8 cellular contexts compared by ENCODE assay signal in genomic region chr14:76762617-76763361, GRCh38. TPM values are rescaled to one million over a fixed set of nuclear protein-coding genes. Genes with fewer than 3 reads are reported as not detected.
A peak's percentile ranks its signal among the peaks of the same experiment; 100 is the strongest.
DNase-seq lines count a peak whose midpoint lies in the region; ATAC-seq, FAIRE-seq and TF ChIP-seq lines count a peak whose summit lies in the region.

No MANE protein-coding gene starts in this region.

- H3K27ac ChIP-seq in endothelial cell of umbilical vein (ENCODE audit: insufficient read depth, low read depth, low read length): no peak overlapping the region

- peaks cover 4 to 19% (median 12%) of the 10 kb centered on the region in 4 donors for H3K4me1 Mint-ChIP-seq in naive thymus-derived CD8-positive, alpha-beta T cell

- H3K4me3 ChIP-seq in AG09309 (ENCODE audit: control insufficient read depth, low read depth, low read length) (peak overlapping the region; percentile 64), endothelial cell of umbilical vein (replicated peaks in 1 of 3; ENCODE audit: insufficient read depth in 1 of 3, low read depth in 1 of 3, low read length in 3 of 3) (peak overlapping the region; percentile 81 to 98 (median 90))

- peaks cover 10% of the 10 kb centered on the region for H3K79me2 ChIP-seq in endothelial cell of umbilical vein (ENCODE audit: control insufficient read depth, insufficient read depth, low read length)

- peaks cover 0 to 6% of the 10 kb centered on the region in 2 experiments for H3K36me3 ChIP-seq in endothelial cell of umbilical vein (ENCODE audit: control insufficient read depth in 2 of 2, extremely low read depth in 1 of 2, insufficient read depth in 2 of 2, low read length in 2 of 2)

- peak; percentile 56 for FAIRE-seq in endothelial cell of umbilical vein (lab: Jason Lieb, UNC)

- DNase-seq in AG09309 (ENCODE audit: low read depth) (no peak), NCI-H69 (lab: John Stamatoyannopoulos, UW) (peak; percentile 60), endothelial cell of umbilical vein (ENCODE audit: low read depth, low spot score) (no peak), NCI-H345 (lab: John Stamatoyannopoulos, UW) (no peak), NCI-H510A treated with DMSO at 0.1 percent for 48 hours (lab: John Stamatoyannopoulos, UW) (no peak)
- DNase-seq in naive thymus-derived CD8-positive, alpha-beta T cell: no peak

- intact Hi-C loops in endothelial cell of umbilical vein (cut with micrococcal nuclease): loop anchor here (1.0 to 5.0 kb wide), 3 partner anchors 11 to 195 kb away; no protein-coding TSS in a partner anchor

- H3K9me3 ChIP-seq in endothelial cell of umbilical vein (replicated peaks; ENCODE audit: control insufficient read depth, insufficient read depth, low read length): no peaks in the 10 kb centered on the region

- peak overlapping the region; percentile 92 for H3K4me2 ChIP-seq in endothelial cell of umbilical vein (ENCODE audit: insufficient read depth, low read length)

- no peak for TF ChIP-seq POLR2A in endothelial cell of umbilical vein (IDR thresholded peaks at IDR 0.05; ENCODE audit: low read depth, low read length)

- H3K27me3 Mint-ChIP-seq in naive thymus-derived CD8-positive, alpha-beta T cell: peaks cover 5 to 42% (median 19%) of the 10 kb centered on the region in 5 donors

- no peaks in the 10 kb centered on the region for H3K9me1 ChIP-seq in endothelial cell of umbilical vein (replicated peaks; ENCODE audit: control insufficient read depth, extremely low read depth, insufficient read depth, low read length)

- no peak for ATAC-seq in naive thymus-derived CD8-positive, alpha-beta T cell
- ATAC-seq in HG03460 (IDR thresholded peaks at IDR 0.05; ENCODE audit: unreplicated experiment): no peak
- ATAC-seq in GM21515 (IDR thresholded peaks at IDR 0.05; ENCODE audit: unreplicated experiment): no peak

- H3K4me1 ChIP-seq in endothelial cell of umbilical vein (ENCODE audit: control insufficient read depth, extremely low read depth, insufficient read depth, low read length): peaks cover 36% of the 10 kb centered on the region

- H2AFZ ChIP-seq in endothelial cell of umbilical vein (ENCODE audit: low read depth, low read length): peak overlapping the region; percentile 100

- dilution Hi-C loops in endothelial cell of umbilical vein (cut with MboI; ENCODE audit: extremely low pct_ligation_motif_present, low sequenced_read_pairs): no loop called here

- H3K9ac ChIP-seq in endothelial cell of umbilical vein (replicated peaks; ENCODE audit: extremely low read depth, insufficient read depth, low read length): peak overlapping the region; percentile 58

- no peaks in the 10 kb centered on the region for H3K36me3 Mint-ChIP-seq in naive thymus-derived CD8-positive, alpha-beta T cell

- BruUV-seq in endothelial cell of umbilical vein (replicated peaks; lab: Mats Ljungman, UMichigan): no TSS peak

- H4K20me1 ChIP-seq in endothelial cell of umbilical vein (replicated peaks; ENCODE audit: control insufficient read depth, extremely low read depth, insufficient read depth, low read length): no peaks in the 10 kb centered on the region

- CTCF ChIA-PET in endothelial cell of umbilical vein (lab: Charles Lee): interaction anchor here (1.2 to 4.0 kb wide), 5 partner anchors 22 to 53 kb away, joined by 5 to 26 read pairs (median 8); no protein-coding TSS in a partner anchor

- peak overlapping the region; percentile 73 to 88 (median 82) for H3K4me3 Mint-ChIP-seq in naive thymus-derived CD8-positive, alpha-beta T cell

- POLR2A ChIA-PET in endothelial cell of umbilical vein (lab: Charles Lee): no interaction called here
- POLR2A ChIA-PET in naive thymus-derived CD8-positive, alpha-beta T cell (lab: Charles Lee): interaction anchor here (0.7 kb wide), 1 partner anchor 21 kb away, joined by 3 read pairs; no protein-coding TSS in a partner anchor

- peaks cover 2 to 6% of the 10 kb centered on the region in 2 experiments for H3K27me3 ChIP-seq in endothelial cell of umbilical vein (ENCODE audit: control insufficient read depth in 2 of 2, insufficient read depth in 2 of 2, low read length in 2 of 2)

- TF ChIP-seq CTCF in AG09309 (IDR thresholded peaks at IDR 0.05; ENCODE audit: control insufficient read depth, insufficient read depth, low read depth, low read length, missing control alignments) (no peak), endothelial cell of umbilical vein (IDR thresholded peaks at IDR 0.05; ENCODE audit: extremely low read depth in 1 of 2, insufficient read depth in 1 of 2, low read depth in 1 of 2, low read length in 2 of 2) (no peak)

- H3K9me3 Mint-ChIP-seq in naive thymus-derived CD8-positive, alpha-beta T cell: no peaks in the 10 kb centered on the region

- H3K27ac Mint-ChIP-seq in naive thymus-derived CD8-positive, alpha-beta T cell: peak overlapping the region in 1 of 10 donors; percentile 55

TF ChIP-seq in endothelial cell of umbilical vein, 7 proteins besides CTCF, POLR2A, EP300 and RAD21:
- TF ChIP-seq GATA2 (IDR thresholded peaks at IDR 0.05; ENCODE audit: insufficient read depth, insufficient read length, low read depth, low read length) (no peak), EZH2 (IDR thresholded peaks at IDR 0.05; ENCODE audit: borderline replicate concordance, low read depth, low read length, severe bottlenecking) (no peak), POLR2AphosphoS5 (IDR thresholded peaks at IDR 0.05; ENCODE audit: insufficient read depth, low read depth, low read length) (no peak), JUN (IDR thresholded peaks at IDR 0.05; ENCODE audit: borderline replicate concordance, insufficient read depth, insufficient read length, low read depth) (no peak), FOS (IDR thresholded peaks at IDR 0.05; ENCODE audit: borderline replicate concordance, insufficient read depth, low read length) (no peak), MYC (IDR thresholded peaks at IDR 0.05; ENCODE audit: low read depth, low read length) (no peak)
- TF ChIP-seq, protein P1, sequence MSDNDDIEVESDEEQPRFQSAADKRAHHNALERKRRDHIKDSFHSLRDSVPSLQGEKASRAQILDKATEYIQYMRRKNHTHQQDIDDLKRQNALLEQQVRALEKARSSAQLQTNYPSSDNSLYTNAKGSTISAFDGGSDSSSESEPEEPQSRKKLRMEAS (IDR thresholded peaks at IDR 0.05; ENCODE audit: insufficient read depth, insufficient read length): no peak

RNA-seq across cellular contexts. Expression of gene VASH1, which starts 1.5 kb away (rescaled TPM):
- 168 and 246 TPM in 2 replicates for total RNA-seq in endothelial cell of umbilical vein
- polyA plus RNA-seq in endothelial cell of umbilical vein: 39.8 and 41.4 TPM in 2 replicates
- polyA plus RNA-seq in endothelial cell of umbilical vein (2011; cell fraction: cytosol; rRNA removed): 29.5 and 32.8 TPM in 2 replicates
- 137 and 147 TPM in 2 replicates for polyA plus RNA-seq in endothelial cell of umbilical vein (2011; cell fraction: nucleus; rRNA removed)
- polyA plus RNA-seq in endothelial cell of umbilical vein (2012): 33.1 and 40.0 TPM in 2 replicates
- polyA minus RNA-seq in endothelial cell of umbilical vein: 41.8 and 47.3 TPM in 2 replicates
- polyA minus RNA-seq in endothelial cell of umbilical vein (2011; cell fraction: cytosol; rRNA and poly(A)+ RNA removed): not detected
- 41.1 and 46.8 TPM in 2 replicates for polyA minus RNA-seq in endothelial cell of umbilical vein (2011; cell fraction: nucleus; rRNA and poly(A)+ RNA removed)
- total RNA-seq in naive thymus-derived CD8-positive, alpha-beta T cell: 1 to 10 TPM; 3.6 to 4.8 TPM
- polyA plus RNA-seq in naive thymus-derived CD8-positive, alpha-beta T cell: 1 to 10 TPM in 1 of 3 donors, under 1 TPM in 2; 0.22 to 1.3 (median 0.35) TPM

RNA-seq across cellular contexts. Expression of gene ANGEL1, which starts 49.9 kb away (rescaled TPM):
- 14.8 and 18.4 TPM in 2 replicates for total RNA-seq in endothelial cell of umbilical vein
- 22.0 and 24.0 TPM in 2 replicates for polyA plus RNA-seq in endothelial cell of umbilical vein
- polyA plus RNA-seq in endothelial cell of umbilical vein (2011; cell fraction: cytosol; rRNA removed): 10.5 and 11.2 TPM in 2 replicates
- polyA plus RNA-seq in endothelial cell of umbilical vein (2011; cell fraction: nucleus; rRNA removed): 54.8 and 55.7 TPM in 2 replicates
- 9.1 and 12.3 TPM in 2 replicates for polyA plus RNA-seq in endothelial cell of umbilical vein (2012)
- 25.0 and 34.7 TPM in 2 replicates for polyA minus RNA-seq in endothelial cell of umbilical vein
- 9.9 TPM for polyA minus RNA-seq in endothelial cell of umbilical vein (2011; cell fraction: cytosol; rRNA and poly(A)+ RNA removed)
- 17.8 and 23.3 TPM in 2 replicates for polyA minus RNA-seq in endothelial cell of umbilical vein (2011; cell fraction: nucleus; rRNA and poly(A)+ RNA removed)
- total RNA-seq in naive thymus-derived CD8-positive, alpha-beta T cell: 10 to 100 TPM; 30.7 to 32.2 TPM
- polyA plus RNA-seq in naive thymus-derived CD8-positive, alpha-beta T cell: 10 to 100 TPM; 26.7 to 27.6 (median 27.5) TPM

Comparison
In these comparisons a context has a peak if more than half of its experiments do, and no peak if none do; other contexts are left out.
1. RNA of gene VASH1, which starts 1.5 kb away (total RNA-seq): 168 to 246 TPM in endothelial cell of umbilical vein; 3.6 to 4.8 TPM in naive thymus-derived CD8-positive, alpha-beta T cell; every median in the first group is over 10 times any median in the second.